22 cellular contexts compared by ENCODE assay signal in the genomic region with DNA sequence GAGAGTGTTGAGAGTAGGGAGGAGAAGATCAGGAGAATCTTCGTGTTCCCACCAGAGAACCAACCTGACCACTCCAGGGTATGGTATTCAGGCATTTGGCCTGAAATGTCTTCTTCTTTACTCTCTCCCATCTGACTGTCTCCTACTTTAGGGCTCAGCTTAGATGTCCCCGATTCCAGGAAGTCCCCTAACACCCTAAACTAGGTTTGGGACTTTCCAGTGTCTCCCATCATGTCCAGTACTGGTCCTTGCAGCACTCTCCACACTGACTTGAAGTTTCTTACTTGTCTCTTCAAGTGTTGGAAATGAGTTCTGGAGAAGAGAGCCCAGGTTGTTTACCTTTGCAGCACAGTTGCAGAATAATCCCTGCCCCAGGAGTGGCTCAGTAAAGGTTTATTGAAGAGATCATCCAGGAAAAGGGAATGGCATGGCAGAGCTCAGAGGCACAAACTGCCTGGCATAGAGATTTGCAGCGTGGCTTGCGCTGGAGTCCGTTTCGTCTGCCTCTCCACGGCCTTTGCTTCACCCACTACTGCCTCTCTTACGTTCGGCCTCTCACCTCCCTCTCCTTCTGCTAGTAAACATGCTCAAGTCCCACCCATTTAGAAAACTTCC.
"Had no signal": no experiment of that assay in that cellular context is flagged by ENCODE, and none has a peak within 500 bp of the region (broad histone marks: within the 10 kb centered on the region; RNA-seq: fewer than 3 reads in every experiment).

No MANE protein-coding gene starts in this region.

- H3K36me3 ChIP-seq: Peyer's patch, SJCRH30 had no signal

- H3K27ac ChIP-seq: Peyer's patch, RWPE1, SJCRH30 had no signal

- H3K4me1 Mint-ChIP-seq: activated CD4-positive, alpha-beta memory T cell treated with anti-CD3 and anti-CD28 coated beads, Interleukin-2, amount 10 ng/mL, durations not matched to agents 7 days and 5 days had no signal

- H3K27me3 Mint-ChIP-seq: activated naive CD8-positive, alpha-beta T cell treated with anti-CD3 and anti-CD28 coated beads for 36 hours; IgD-negative memory B cell had no signal

- H3K27me3 ChIP-seq: Peyer's patch, SJCRH30 had no signal

- H3K4me3 ChIP-seq: Peyer's patch, SJCRH30 had no signal

- H3K9me3 ChIP-seq: Peyer's patch, SJCRH30 had no signal

- ATAC-seq: activated T-cell treated with anti-CD3 and anti-CD28 coated beads, Interleukin-2, amount 50 U/mL, for 72 hours; SK-N-SH treated with all-trans-retinoic acid at 6 μM for 48 hours had no signal

- H3K4me3 Mint-ChIP-seq: activated CD4-positive, alpha-beta memory T cell treated with anti-CD3 and anti-CD28 coated beads, Interleukin-2, amount 10 ng/mL, durations not matched to agents 7 days and 5 days; activated naive CD4-positive, alpha-beta T cell treated with anti-CD3 and anti-CD28 coated beads, Interleukin-2, amount 10 ng/mL, durations not matched to agents 7 days and 5 days; activated naive CD8-positive, alpha-beta T cell treated with anti-CD3 and anti-CD28 coated beads for 36 hours; activated T-cell treated with anti-CD3 and anti-CD28 coated beads, Interleukin-2, amount 50 U/mL, for 72 hours; T-helper 1 cell treated with Interleukin-12 subunit alpha and Interleukin-12 subunit beta and Interleukin-4 antibody, amounts not matched to agents 30 μg/mL and 1 μg/mL, for 36 hours had no signal

- DNase-seq: activated CD4-positive, alpha-beta memory T cell treated with anti-CD3 and anti-CD28 coated beads, Interleukin-2, amount 10 ng/mL, durations not matched to agents 7 days and 5 days; activated CD4-positive, alpha-beta T cell treated with anti-CD3 and anti-CD28 coated beads, Interleukin-2, amount 50 U/mL, for 1 hour; activated CD4-positive, CD25-positive, alpha-beta regulatory T cell; activated gamma-delta T cell treated with Interleukin-2 at 50 U/mL for 16 hours; activated naive CD4-positive, alpha-beta T cell treated with anti-CD3 and anti-CD28 coated beads, Interleukin-2, amount 10 ng/mL, durations not matched to agents 7 days and 5 days; activated naive CD8-positive, alpha-beta T cell treated with anti-CD3 and anti-CD28 coated beads for 36 hours; activated T-cell treated with anti-CD3 and anti-CD28 coated beads, Interleukin-2, amount 50 U/mL, for 72 hours; NCI-H1105 treated with DMSO at 0.1 percent for 48 hours; NCI-H1436 treated with DMSO at 0.1 percent for 48 hours; NCI-H187; NCI-H2081; NCI-H510A treated with DMSO at 0.1 percent for 48 hours; Peyer's patch; Right ventricle myocardium superior; SJCRH30; SW 1271; T-helper 9 cell had no signal

- H3K36me3 Mint-ChIP-seq: activated naive CD4-positive, alpha-beta T cell treated with anti-CD3 and anti-CD28 coated beads, Interleukin-2, amount 10 ng/mL, durations not matched to agents 7 days and 5 days; activated naive CD8-positive, alpha-beta T cell treated with anti-CD3 and anti-CD28 coated beads for 36 hours; IgD-negative memory B cell had no signal

- H3K27ac Mint-ChIP-seq: activated CD4-positive, alpha-beta memory T cell treated with anti-CD3 and anti-CD28 coated beads, Interleukin-2, amount 10 ng/mL, durations not matched to agents 7 days and 5 days; activated naive CD4-positive, alpha-beta T cell treated with anti-CD3 and anti-CD28 coated beads, Interleukin-2, amount 10 ng/mL, durations not matched to agents 7 days and 5 days; activated naive CD8-positive, alpha-beta T cell treated with anti-CD3 and anti-CD28 coated beads for 36 hours; activated T-cell treated with anti-CD3 and anti-CD28 coated beads, Interleukin-2, amount 50 U/mL, for 72 hours; activated T-helper 2 cell treated with anti-CD3 and anti-CD28 coated beads, Interferon-gamma antibody, Interleukin-2, Interleukin-4, amounts not matched to agents 10 μg/mL and 5 μg/mL and 100 μg/mL, durations not matched to agents 14 hours and 24 hours and 36 hours; IgD-negative memory B cell; T-helper 1 cell treated with Interleukin-12 subunit alpha and Interleukin-12 subunit beta and Interleukin-4 antibody, amounts not matched to agents 30 μg/mL and 1 μg/mL, for 36 hours had no signal
